In genomic region chr12:45273717-45274271, GRCh38 we compare ENCODE assay signal across 10 cellular contexts. TPM values are rescaled to one million over a fixed set of nuclear protein-coding genes. Genes with fewer than 3 reads are reported as not detected.
DNase-seq lines count a peak whose midpoint lies in the region; ATAC-seq, FAIRE-seq and TF ChIP-seq lines count a peak whose summit lies in the region.
"Had no signal": no experiment of that assay in that cellular context is flagged by ENCODE, and none has a peak within 500 bp of the region (broad histone marks: within the 10 kb centered on the region; RNA-seq: fewer than 3 reads in every experiment).

No MANE protein-coding gene starts in this region.

- no peak for FAIRE-seq in HepG2 (lab: Jason Lieb, UNC)

- 93% methylated on average over 1 of the region's 1 CpG for WGBS in HepG2 (ENCODE audit: low lambda C conversion rate)

- 0 out of 5 replicates have a peak, but pooled peaks cover 0 to 2% of the 10 kb centered on the region in 2 experiments for H3K36me3 ChIP-seq in HepG2 (replicated peaks in 1 of 2; ENCODE audit: control insufficient read depth in 1 of 2, insufficient read depth in 2 of 2, low read length in 2 of 2)
- H3K36me3 ChIP-seq: spleen had no signal

- H3K79me2 ChIP-seq in HepG2 (ENCODE audit: insufficient read depth, low read length) = peaks cover 19% of the 10 kb centered on the region

- in situ Hi-C loops in HepG2 (cut with HindIII; ENCODE audit: extremely low pct_ligation_motif_present, low pct_unique_long_range_greater_than_20kb) = no loop called here

- H3K9me3 ChIP-seq in HepG2 (ENCODE audit: low read length) = no peaks in the 10 kb centered on the region
- H3K9me3 ChIP-seq: spleen had no signal

- BruUV-seq in HepG2 (replicated peaks; lab: Mats Ljungman, UMichigan) = no TSS peak

- no peak overlapping the region for H3K27ac ChIP-seq in HepG2 (ENCODE audit: extremely low read length, insufficient read depth, low read length)

- H3K4me1 Mint-ChIP-seq in chondrocyte (ENCODE audit: low read depth) (peaks cover 48% of the 10 kb centered on the region), mesothelial cell of epicardium (peaks cover 31% of the 10 kb centered on the region)
- peaks cover 1% of the 10 kb centered on the region for H3K4me1 Mint-ChIP-seq in activated CD4-positive, alpha-beta T cell treated with anti-CD3 and anti-CD28 coated beads, Interleukin-2, amount 10 ng/mL, durations not matched to agents 7 days and 5 days

- no peak for TF ChIP-seq RAD21 in Ishikawa (IDR thresholded peaks at IDR 0.05; ENCODE audit: low read depth)
- no peak for TF ChIP-seq RAD21 in HepG2 (CRISPR knock-in tag; IDR thresholded peaks at IDR 0.05)

- H2AFZ ChIP-seq in HepG2 (ENCODE audit: low read length) = no peak overlapping the region

- intact Hi-C loops in HepG2 (cut with micrococcal nuclease; ENCODE audit: unreplicated experiment) = no loop called here

- TF ChIP-seq POLR2A in HepG2 (IDR thresholded peaks at IDR 0.05; ENCODE audit: insufficient read depth in 1 of 2, low read depth in 2 of 2, low read length in 2 of 2) = no peak

- H3K9me3 Mint-ChIP-seq in chondrocyte (ENCODE audit: low read depth) = no peaks in the 10 kb centered on the region
- H3K9me3 Mint-ChIP-seq in activated CD4-positive, alpha-beta T cell treated with anti-CD3 and anti-CD28 coated beads, Interleukin-2, amount 10 ng/mL, durations not matched to agents 7 days and 5 days = no peaks in the 10 kb centered on the region
- H3K9me3 Mint-ChIP-seq in mesothelial cell of epicardium = no peaks in the 10 kb centered on the region

- H3K27ac Mint-ChIP-seq in chondrocyte (ENCODE audit: unreplicated experiment) (no peak overlapping the region), mesothelial cell of epicardium (no peak overlapping the region)
- no peak overlapping the region for H3K27ac Mint-ChIP-seq in activated CD4-positive, alpha-beta T cell treated with anti-CD3 and anti-CD28 coated beads, Interleukin-2, amount 10 ng/mL, durations not matched to agents 7 days and 5 days
- H3K27ac Mint-ChIP-seq: activated CD8-positive, alpha-beta T cell treated with anti-CD3 and anti-CD28 coated beads, Interleukin-2, amount 10 ng/mL, durations not matched to agents 7 days and 5 days had no signal

- peaks cover 25% of the 10 kb centered on the region for H3K4me1 ChIP-seq in HepG2 (ENCODE audit: insufficient read depth, low read length)

- DNase-seq in chondrocyte (ENCODE audit: low spot score) (no peak), HepG2 (ENCODE audit: low spot score) (peak; percentile 45), mesothelial cell of epicardium (ENCODE audit: low spot score in 2 of 2, unreplicated experiment in 2 of 2) (no peak)
- no peak for DNase-seq in activated effector memory CD4-positive, alpha-beta T cell treated with Interleukin-2 at 50 U/mL for 16 hours
- DNase-seq in activated CD4-positive, alpha-beta T cell treated with anti-CD3 and anti-CD28 coated beads, Interleukin-2, amount 10 ng/mL, durations not matched to agents 7 days and 5 days = no peak
- DNase-seq: activated CD8-positive, alpha-beta T cell treated with anti-CD3 and anti-CD28 coated beads, Interleukin-2, amount 10 ng/mL, durations not matched to agents 7 days and 5 days; NCI-H2227 treated with DMSO at 0.1 percent for 48 hours; spleen had no signal

- TF ChIP-seq EP300 in Ishikawa (IDR thresholded peaks at IDR 0.05; ENCODE audit: borderline replicate concordance) (0 out of 2 replicates have a peak, but pooled peaks have one; percentile 18), HepG2 (IDR thresholded peaks at IDR 0.05; ENCODE audit: low read depth in 2 of 2, low read length in 2 of 2) (no peak), HepG2 (CRISPR knock-in tag; IDR thresholded peaks at IDR 0.05; ENCODE audit: borderline replicate concordance) (no peak)

- H3K4me2 ChIP-seq in HepG2 (ENCODE audit: low read depth, low read length) = no peak overlapping the region

- H3K27me3 ChIP-seq in HepG2 (ENCODE audit: control insufficient read depth in 1 of 2, insufficient read depth in 2 of 2, low read length in 2 of 2) = no peaks in the 10 kb centered on the region
- H3K27me3 ChIP-seq: spleen had no signal

- ATAC-seq in HepG2 = no peak
- no peak for ATAC-seq in GM18861 (IDR thresholded peaks at IDR 0.05; ENCODE audit: unreplicated experiment)
- ATAC-seq: activated CD8-positive, alpha-beta T cell treated with anti-CD3 and anti-CD28 coated beads, Interleukin-2, amount 10 ng/mL, durations not matched to agents 7 days and 5 days had no signal

- TF ChIP-seq CTCF in chondrocyte (IDR thresholded peaks at IDR 0.05) = no peak
- no peak for TF ChIP-seq CTCF in HepG2 (CRISPR knock-in tag; IDR thresholded peaks at IDR 0.05)
- no peak for TF ChIP-seq CTCF in mesothelial cell of epicardium (IDR thresholded peaks at IDR 0.05; ENCODE audit: unreplicated experiment)

- H3K4me3 Mint-ChIP-seq in chondrocyte (ENCODE audit: unreplicated experiment) = peak overlapping the region; percentile 8
- H3K4me3 Mint-ChIP-seq in activated CD4-positive, alpha-beta T cell treated with anti-CD3 and anti-CD28 coated beads, Interleukin-2, amount 10 ng/mL, durations not matched to agents 7 days and 5 days = no peak overlapping the region
- no peak overlapping the region for H3K4me3 Mint-ChIP-seq in mesothelial cell of epicardium
- H3K4me3 Mint-ChIP-seq: activated CD8-positive, alpha-beta T cell treated with anti-CD3 and anti-CD28 coated beads, Interleukin-2, amount 10 ng/mL, durations not matched to agents 7 days and 5 days had no signal

- CTCF ChIA-PET in HepG2 (lab: Yijun Ruan, JAX; ENCODE audit: low intra/inter-chr PET ratio, low total read pairs) = no interaction called here
- CTCF ChIA-PET in activated CD4-positive, alpha-beta T cell treated with anti-CD3 and anti-CD28 coated beads, Interleukin-2, amount 10 ng/mL, durations not matched to agents 7 days and 5 days (lab: Charles Lee) = no interaction called here

- no peak overlapping the region for H3K9ac ChIP-seq in HepG2 (ENCODE audit: insufficient read depth, low read depth, low read length)

- H3K36me3 Mint-ChIP-seq in chondrocyte (ENCODE audit: low read depth) (no peaks in the 10 kb centered on the region), mesothelial cell of epicardium (peaks cover 4% of the 10 kb centered on the region)
- H3K36me3 Mint-ChIP-seq in activated CD4-positive, alpha-beta T cell treated with anti-CD3 and anti-CD28 coated beads, Interleukin-2, amount 10 ng/mL, durations not matched to agents 7 days and 5 days (ENCODE audit: low read depth) = peaks cover 8% of the 10 kb centered on the region

- H3K4me3 ChIP-seq in HepG2 (replicated peaks in 1 of 3; ENCODE audit: insufficient read depth in 1 of 3, low read depth in 2 of 3, low read length in 3 of 3) = no peak overlapping the region
- H3K4me3 ChIP-seq: spleen had no signal

- H3K27me3 Mint-ChIP-seq in chondrocyte (ENCODE audit: low read depth) (no peaks in the 10 kb centered on the region), mesothelial cell of epicardium (ENCODE audit: low read depth) (no peaks in the 10 kb centered on the region)
- H3K27me3 Mint-ChIP-seq in activated CD4-positive, alpha-beta T cell treated with anti-CD3 and anti-CD28 coated beads, Interleukin-2, amount 10 ng/mL, durations not matched to agents 7 days and 5 days = no peaks in the 10 kb centered on the region

- POLR2A ChIA-PET in HepG2 (lab: Yijun Ruan, JAX) = no interaction called here
- POLR2A ChIA-PET in activated CD4-positive, alpha-beta T cell treated with anti-CD3 and anti-CD28 coated beads, Interleukin-2, amount 10 ng/mL, durations not matched to agents 7 days and 5 days (lab: Charles Lee) = no interaction called here

- peaks cover 3% of the 10 kb centered on the region; the same call in 1 of the 2 replicates for H4K20me1 ChIP-seq in HepG2 (ENCODE audit: insufficient read depth, low read length)

TF ChIP-seq in Ishikawa, 13 proteins besides CTCF, POLR2A, EP300 and RAD21 (continues in another document):
- no peak for TF ChIP-seq ZBTB7A (IDR thresholded peaks at IDR 0.05; ENCODE audit: low read depth)

RNA-seq across cellular contexts. Expression of gene ANO6, which starts 57.9 kb away (rescaled TPM):
- total RNA-seq in chondrocyte (64.2 to 79.4 TPM (median 75.8 TPM) in 3 replicates), HepG2 (2016; rRNA removed; fragmentation: Illumina TruSeq; extraction: Trizol) (45.8 and 57.1 TPM in 2 replicates), mesothelial cell of epicardium (40.1 to 41.1 TPM (median 40.9 TPM) in 3 replicates)
- 10.4 and 10.9 TPM in 2 replicates for total RNA-seq in HepG2 (2016; cell fraction: cytosol; rRNA removed; fragmentation: Illumina TruSeq; extraction: Trizol; ENCODE audit: low read depth)
- total RNA-seq in HepG2 (2016; cell fraction: insoluble cytoplasmic fraction; rRNA removed; fragmentation: Illumina TruSeq; extraction: Trizol) = 46.6 and 56.5 TPM in 2 replicates
- total RNA-seq in HepG2 (2016; cell fraction: membrane; rRNA removed; fragmentation: Illumina TruSeq; extraction: Trizol) = 24.2 and 24.6 TPM in 2 replicates
- total RNA-seq in HepG2 (2016; cell fraction: nucleus; rRNA removed; fragmentation: Illumina TruSeq; extraction: Trizol) = 64.7 and 71.5 TPM in 2 replicates
- polyA plus RNA-seq in HepG2 (2011; rRNA removed) = 30.3 and 37.8 TPM in 2 replicates
- polyA plus RNA-seq in HepG2 (2011; cell fraction: cytosol; rRNA removed) = 22.9 and 31.2 TPM in 2 replicates
- polyA plus RNA-seq in HepG2 (2011; cell fraction: nucleus; rRNA removed) = 13.8 and 15.5 TPM in 2 replicates
- 41.1 and 43.6 TPM in 2 replicates for polyA plus RNA-seq in HepG2 (2012)
- 2.1 and 2.3 TPM in 2 replicates for polyA plus RNA-seq in HepG2 (2016; cell fraction: cytosol; fragmentation: Illumina TruSeq; extraction: Trizol; ENCODE audit: low read depth)
- 36.6 and 38.9 TPM in 2 replicates for polyA plus RNA-seq in HepG2 (2016; cell fraction: insoluble cytoplasmic fraction; fragmentation: Illumina TruSeq; extraction: Trizol; ENCODE audit: low read depth)
- polyA plus RNA-seq in HepG2 (2016; cell fraction: membrane; fragmentation: Illumina TruSeq; extraction: Trizol; ENCODE audit: low read depth) = 8.9 and 9.1 TPM in 2 replicates
- polyA plus RNA-seq in HepG2 (2016; cell fraction: nucleus; fragmentation: Illumina TruSeq; extraction: Trizol; ENCODE audit: insufficient read depth, low read depth) = 48.3 and 49.0 TPM in 2 replicates
- polyA minus RNA-seq in HepG2 (2011; rRNA and poly(A)+ RNA removed; ENCODE audit: low replicate concordance) = 21.5 and 54.3 TPM in 2 replicates
- polyA minus RNA-seq in HepG2 (2011; cell fraction: cytosol; rRNA and poly(A)+ RNA removed) = 52.1 and 54.6 TPM in 2 replicates
- 50.3 and 60.4 TPM in 2 replicates for polyA minus RNA-seq in HepG2 (2011; cell fraction: nucleus; rRNA and poly(A)+ RNA removed)
- total RNA-seq in activated CD4-positive, alpha-beta T cell treated with anti-CD3 and anti-CD28 coated beads, Interleukin-2, amount 10 ng/mL, durations not matched to agents 7 days and 5 days = 10 to 100 TPM; 27.3 to 32.0 TPM
